ENCODE assay signal across 22 cellular contexts in the genomic region with DNA sequence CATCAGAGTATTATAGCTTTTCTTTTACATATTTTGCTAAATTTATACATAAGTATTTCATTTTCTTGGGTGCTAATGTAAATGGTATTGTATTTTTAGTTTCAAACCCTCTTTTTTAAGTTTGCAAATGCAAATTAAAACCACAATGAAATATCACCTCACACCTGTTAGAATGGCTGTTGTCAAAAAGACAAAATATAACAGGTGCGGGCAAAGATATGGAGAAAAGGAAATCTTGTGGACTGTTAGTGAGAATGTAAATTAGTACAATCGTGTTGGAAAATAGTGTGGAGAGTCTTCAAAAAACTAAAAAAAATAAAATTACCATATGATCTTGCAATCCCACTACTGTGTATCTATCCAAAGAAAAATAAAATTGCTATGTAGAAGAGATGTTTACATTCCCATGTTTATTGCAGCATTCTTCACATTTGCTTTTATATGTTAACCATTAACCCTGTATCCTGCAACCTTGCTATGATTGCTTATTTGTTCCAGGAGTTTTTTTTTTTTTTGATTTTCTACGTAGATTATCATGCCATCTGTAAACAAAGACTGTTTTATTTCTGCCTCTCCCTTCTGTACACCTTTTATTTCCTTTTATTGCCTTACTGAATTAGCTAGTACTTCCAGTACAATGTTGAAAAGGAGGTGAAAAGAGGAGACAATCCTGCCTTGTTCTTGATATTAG.
DNase-seq lines count a peak whose midpoint lies in the region; ATAC-seq and TF ChIP-seq lines count a peak whose summit lies in the region.
"Had no signal": no experiment of that assay in that cellular context is flagged by ENCODE, and none has a peak within 500 bp of the region (broad histone marks: within the 10 kb centered on the region; RNA-seq: fewer than 3 reads in every experiment).

No MANE protein-coding gene starts in this region.

- H2AFZ ChIP-seq in SU-DHL-6 (ENCODE audit: low read depth, low read length, severe bottlenecking), result no peak overlapping the region

- no peak overlapping the region for H3K4me3 Mint-ChIP-seq in stimulated activated naive B cell treated with anti-CD40 and anti-IgM and Interleukin-4, amounts not matched to agents 10 μg/mL and 1 μg/mL and 100 μg/mL, for 72 hours
- H3K4me3 Mint-ChIP-seq: CD4-positive, alpha-beta T cell had no signal

- no peak for TF ChIP-seq EP300 in transverse colon (IDR thresholded peaks at IDR 0.05; ENCODE audit: low read depth)

- H3K4me1 ChIP-seq in DOHH2 (ENCODE audit: control insufficient read depth, low read length) (peaks cover 18% of the 10 kb centered on the region), transverse colon (peaks cover 0 to 13% (median 6%) of the 10 kb centered on the region in 4 donors)
- H3K4me1 ChIP-seq: BLaER1 treated with 17β-estradiol and CSF1 and Interleukin-3, amounts not matched to agents 10 nM and 100 nM had no signal

- no peaks in the 10 kb centered on the region for H3K36me3 Mint-ChIP-seq in stimulated activated naive B cell treated with anti-CD40 and anti-IgM and Interleukin-4, amounts not matched to agents 10 μg/mL and 1 μg/mL and 100 μg/mL, for 72 hours

- H3K9ac ChIP-seq in SU-DHL-6 (ENCODE audit: low read length), result no peak overlapping the region
- H3K9ac ChIP-seq: BLaER1 treated with 17β-estradiol and CSF1 and Interleukin-3, amounts not matched to agents 10 nM and 100 nM had no signal

- H3K27me3 ChIP-seq in DOHH2 (ENCODE audit: control insufficient read depth, low read length), result no peaks in the 10 kb centered on the region
- no peaks in the 10 kb centered on the region for H3K27me3 ChIP-seq in SU-DHL-6 (ENCODE audit: low read length)
- H3K27me3 ChIP-seq in transverse colon, result no peaks in the 10 kb centered on the region
- H3K27me3 ChIP-seq: BLaER1 treated with 17β-estradiol and CSF1 and Interleukin-3, amounts not matched to agents 10 nM and 100 nM had no signal

- TF ChIP-seq CTCF in DOHH2 (IDR thresholded peaks at IDR 0.05; ENCODE audit: low read depth, low read length, poor library complexity, severe bottlenecking), result no peak
- TF ChIP-seq CTCF in SU-DHL-6 (IDR thresholded peaks at IDR 0.05; ENCODE audit: insufficient read depth, low read length, poor library complexity, severe bottlenecking), result no peak
- no peak for TF ChIP-seq CTCF in transverse colon (IDR thresholded peaks at IDR 0.05)
- TF ChIP-seq CTCF in GM13977 (IDR thresholded peaks at IDR 0.05; ENCODE audit: extremely low read depth, insufficient read depth, missing control alignments), result no peak

- no peaks in the 10 kb centered on the region for H3K9me3 ChIP-seq in DOHH2 (ENCODE audit: control insufficient read depth, insufficient read depth, low read length)
- peaks cover 15% of the 10 kb centered on the region; the same call in 1 of the 2 replicates for H3K9me3 ChIP-seq in SU-DHL-6 (ENCODE audit: insufficient read depth, low read length)
- H3K9me3 ChIP-seq in transverse colon, result no peaks in the 10 kb centered on the region
- H3K9me3 ChIP-seq: BLaER1 treated with 17β-estradiol and CSF1 and Interleukin-3, amounts not matched to agents 10 nM and 100 nM had no signal

- ATAC-seq in left colon, result peak; percentile 95
- no peak for ATAC-seq in stimulated activated naive B cell treated with anti-CD40 and anti-IgM and Interleukin-4, amounts not matched to agents 10 μg/mL and 1 μg/mL and 100 μg/mL, for 72 hours (replicated peaks)
- ATAC-seq: GM12878, PC-3 had no signal

- intact Hi-C loops in left colon (cut with DNase I, micrococcal nuclease), result no loop called here
- intact Hi-C loops in transverse colon (cut with DNase I; ENCODE audit: low total_unique reads), result no loop called here

- H3K79me2 ChIP-seq in DOHH2 (ENCODE audit: control insufficient read depth, low read length) (no peaks in the 10 kb centered on the region), SU-DHL-6 (ENCODE audit: insufficient read depth, low read length) (no peaks in the 10 kb centered on the region)

- no peak overlapping the region for H3K4me3 ChIP-seq in DOHH2 (ENCODE audit: low read length)
- peak overlapping the region; percentile 9 for H3K4me3 ChIP-seq in SU-DHL-6 (ENCODE audit: insufficient read depth, low read length, poor library complexity, severe bottlenecking)
- no peak overlapping the region for H3K4me3 ChIP-seq in transverse colon
- H3K4me3 ChIP-seq: BLaER1 treated with 17β-estradiol and CSF1 and Interleukin-3, amounts not matched to agents 10 nM and 100 nM; GM12878 had no signal

- no peaks in the 10 kb centered on the region for H3K27me3 Mint-ChIP-seq in stimulated activated naive B cell treated with anti-CD40 and anti-IgM and Interleukin-4, amounts not matched to agents 10 μg/mL and 1 μg/mL and 100 μg/mL, for 72 hours
- H3K27me3 Mint-ChIP-seq: CD4-positive, alpha-beta T cell had no signal

- H3K9me3 Mint-ChIP-seq in stimulated activated naive B cell treated with anti-CD40 and anti-IgM and Interleukin-4, amounts not matched to agents 10 μg/mL and 1 μg/mL and 100 μg/mL, for 72 hours, result peaks cover 12 to 17% of the 10 kb centered on the region in 2 donors

- H3K27ac ChIP-seq in DOHH2 (ENCODE audit: low read depth, low read length), result peak overlapping the region; percentile 55
- H3K27ac ChIP-seq in SU-DHL-6 (ENCODE audit: low read depth, low read length), result peak overlapping the region; percentile 72
- peak overlapping the region in 3 of 4 donors; percentile 31 to 75 (median 31) for H3K27ac ChIP-seq in transverse colon
- H3K27ac ChIP-seq: BLaER1 treated with 17β-estradiol and CSF1 and Interleukin-3, amounts not matched to agents 10 nM and 100 nM had no signal

- in situ Hi-C loops in transverse colon (cut with MboI; ENCODE audit: low pct_ligation_motif_present in 1 of 4, low pct_unique_long_range_greater_than_20kb in 1 of 4, low sequenced_read_pairs in 3 of 4) (no loop called here), GM13977 (cut with MboI; ENCODE audit: low pct_unique_long_range_greater_than_20kb, low sequenced_read_pairs, unreplicated experiment) (no loop called here)

- no peaks in the 10 kb centered on the region for H3K36me3 ChIP-seq in DOHH2 (ENCODE audit: control insufficient read depth, low read length)
- peaks cover 8% of the 10 kb centered on the region; the same call in 1 of the 2 replicates for H3K36me3 ChIP-seq in SU-DHL-6 (ENCODE audit: low read length)
- H3K36me3 ChIP-seq in transverse colon, result no peaks in the 10 kb centered on the region
- H3K36me3 ChIP-seq: BLaER1 treated with 17β-estradiol and CSF1 and Interleukin-3, amounts not matched to agents 10 nM and 100 nM had no signal

- no peaks in the 10 kb centered on the region for H3K4me1 Mint-ChIP-seq in stimulated activated naive B cell treated with anti-CD40 and anti-IgM and Interleukin-4, amounts not matched to agents 10 μg/mL and 1 μg/mL and 100 μg/mL, for 72 hours

- H3K4me2 ChIP-seq in DOHH2 (ENCODE audit: low read length) (peak overlapping the region; percentile 19), SU-DHL-6 (ENCODE audit: low read depth, low read length, poor library complexity, severe bottlenecking) (peak overlapping the region; percentile 32)
- H3K4me2 ChIP-seq: BLaER1 treated with 17β-estradiol and CSF1 and Interleukin-3, amounts not matched to agents 10 nM and 100 nM had no signal

- no peaks in the 10 kb centered on the region for H3F3A ChIP-seq in DOHH2 (ENCODE audit: control insufficient read depth, insufficient read depth)
- H3F3A ChIP-seq in SU-DHL-6 (ENCODE audit: insufficient read depth), result no peaks in the 10 kb centered on the region

- DNase-seq in left colon (no peak), transverse colon (no peak), GM13977 (ENCODE audit: low spot score) (no peak)
- no peak for DNase-seq in stimulated activated naive B cell treated with anti-CD40 and anti-IgM and Interleukin-4, amounts not matched to agents 10 μg/mL and 1 μg/mL and 100 μg/mL, for 72 hours
- no peak for DNase-seq in activated CD8-positive, alpha-beta memory T cell treated with anti-CD3 and anti-CD28 coated beads, Interleukin-2, amount 50 U/mL, for 4 hours
- DNase-seq: AML-193; CD4-positive, alpha-beta T cell; EL; GDM1; IMR-90; KG1; NCI-H1092; NCI-H1436 treated with DMSO at 0.1 percent for 48 hours; NCI-H187 treated with DMSO at 0.1 percent for 48 hours; NCI-H2171 treated with DMSO at 0.1 percent for 48 hours; NCI-H345; NCI-H510A treated with DMSO at 0.1 percent for 48 hours; PC-3 had no signal

- no peak overlapping the region for H3K27ac Mint-ChIP-seq in stimulated activated naive B cell treated with anti-CD40 and anti-IgM and Interleukin-4, amounts not matched to agents 10 μg/mL and 1 μg/mL and 100 μg/mL, for 72 hours
- H3K27ac Mint-ChIP-seq: CD4-positive, alpha-beta T cell had no signal

- TF ChIP-seq POLR2A in transverse colon (IDR thresholded peaks at IDR 0.05), result no peak

- WGBS in transverse colon (ENCODE audit: low coverage in 1 of 2), 2 donors, result 35 to 43% methylated on average over 3 of the region's 3 CpGs

- H4K20me1 ChIP-seq in DOHH2 (ENCODE audit: control insufficient read depth, insufficient read depth, low read depth, low read length) (no peaks in the 10 kb centered on the region), SU-DHL-6 (ENCODE audit: low read depth, low read length) (no peaks in the 10 kb centered on the region)
- H4K20me1 ChIP-seq: BLaER1 treated with 17β-estradiol and CSF1 and Interleukin-3, amounts not matched to agents 10 nM and 100 nM had no signal

- no peaks in the 10 kb centered on the region for H3K9me2 ChIP-seq in DOHH2 (replicated peaks; ENCODE audit: control insufficient read depth, low read length)
- H3K9me2 ChIP-seq in SU-DHL-6 (replicated peaks; ENCODE audit: insufficient read depth, low read length), result no peaks in the 10 kb centered on the region
